Comparison of ENCODE assay signal across 23 cellular contexts in the genomic region with DNA sequence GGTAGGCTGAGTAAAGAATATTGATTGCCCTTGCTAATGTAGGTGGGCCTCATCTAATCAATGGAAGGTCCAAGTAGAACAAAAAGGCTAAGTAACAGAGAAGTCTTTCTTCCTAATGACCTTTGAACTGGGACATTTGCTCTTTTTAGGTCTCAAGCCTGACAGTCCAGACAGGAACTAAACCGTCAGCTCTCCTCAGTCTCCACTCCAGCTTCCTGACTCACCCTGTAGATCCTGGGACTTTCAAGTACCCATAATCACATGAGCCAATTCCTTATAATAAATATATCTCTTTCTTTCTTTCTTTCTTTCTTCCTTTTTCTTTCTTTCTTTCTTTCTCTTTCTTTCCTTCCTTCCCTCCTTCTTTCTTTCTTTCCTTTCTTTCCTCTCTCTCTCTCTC.
DNase-seq lines count a peak whose midpoint lies in the region; TF ChIP-seq lines count a peak whose summit lies in the region.
"Had no signal": no experiment of that assay in that cellular context is flagged by ENCODE, and none has a peak within 500 bp of the region (broad histone marks: within the 10 kb centered on the region; RNA-seq: fewer than 3 reads in every experiment).

No MANE protein-coding gene starts in this region.

- POLR2A ChIA-PET in AG04450 (lab: Yijun Ruan, JAX): no interaction called here

- H3K4me3 Mint-ChIP-seq in chondrocyte (ENCODE audit: unreplicated experiment): no peak overlapping the region
- H3K4me3 Mint-ChIP-seq in nephron progenitor cell: no peak overlapping the region
- H3K4me3 Mint-ChIP-seq in activated naive CD4-positive, alpha-beta T cell treated with anti-CD3 and anti-CD28 coated beads, Interleukin-2, amount 10 ng/mL, durations not matched to agents 7 days and 5 days: no peak overlapping the region
- H3K4me3 Mint-ChIP-seq: activated CD4-positive, alpha-beta T cell treated with anti-CD3 and anti-CD28 coated beads for 36 hours; CD4-positive, alpha-beta T cell; dendritic cell treated with granulocyte-macrophage colony-stimulating factor and Interleukin-4, amounts not matched to agents 40 ng/mL and 50 ng/mL, for 4 days; naive thymus-derived CD4-positive, alpha-beta T cell; stimulated activated naive CD8-positive, alpha-beta T cell treated with anti-CD3 and anti-CD28 coated beads, Interleukin-15, Interleukin-2, amounts not matched to agents 100 ng/mL and 50 ng/mL, for 24 hours had no signal

- H3K9me3 Mint-ChIP-seq in chondrocyte (ENCODE audit: low read depth) (peaks cover 13% of the 10 kb centered on the region), nephron progenitor cell (peaks cover 17% of the 10 kb centered on the region)
- H3K9me3 Mint-ChIP-seq in activated naive CD4-positive, alpha-beta T cell treated with anti-CD3 and anti-CD28 coated beads, Interleukin-2, amount 10 ng/mL, durations not matched to agents 7 days and 5 days: peaks cover 2% of the 10 kb centered on the region

- H3K9me3 ChIP-seq in AG04450 (ENCODE audit: control insufficient read depth, insufficient read depth, low read length): no peaks in the 10 kb centered on the region
- H3K9me3 ChIP-seq: lower lobe of right lung, tibial nerve had no signal

- no peak overlapping the region for H3K4me3 ChIP-seq in AG04450 (ENCODE audit: low read depth, low read length)
- H3K4me3 ChIP-seq: lower lobe of right lung, tibial nerve had no signal

- CTCF ChIA-PET in AG04450 (lab: Charles Lee): no interaction called here
- CTCF ChIA-PET in activated naive CD4-positive, alpha-beta T cell treated with anti-CD3 and anti-CD28 coated beads, Interleukin-2, amount 10 ng/mL, durations not matched to agents 7 days and 5 days (lab: Charles Lee): no interaction called here

- H3K27me3 Mint-ChIP-seq in chondrocyte (ENCODE audit: low read depth): no peaks in the 10 kb centered on the region
- H3K27me3 Mint-ChIP-seq in nephron progenitor cell (ENCODE audit: low read depth, poor library complexity): no peaks in the 10 kb centered on the region
- H3K27me3 Mint-ChIP-seq in activated naive CD4-positive, alpha-beta T cell treated with anti-CD3 and anti-CD28 coated beads, Interleukin-2, amount 10 ng/mL, durations not matched to agents 7 days and 5 days: no peaks in the 10 kb centered on the region
- H3K27me3 Mint-ChIP-seq: activated CD4-positive, alpha-beta T cell treated with anti-CD3 and anti-CD28 coated beads for 36 hours; CD4-positive, alpha-beta T cell; dendritic cell treated with granulocyte-macrophage colony-stimulating factor and Interleukin-4, amounts not matched to agents 40 ng/mL and 50 ng/mL, for 4 days; stimulated activated naive CD8-positive, alpha-beta T cell treated with anti-CD3 and anti-CD28 coated beads, Interleukin-15, Interleukin-2, amounts not matched to agents 100 ng/mL and 50 ng/mL, for 24 hours had no signal

- peak overlapping the region; percentile 100 for H3K27ac Mint-ChIP-seq in chondrocyte (ENCODE audit: unreplicated experiment)
- peak overlapping the region; percentile 40 for H3K27ac Mint-ChIP-seq in nephron progenitor cell
- H3K27ac Mint-ChIP-seq in activated naive CD4-positive, alpha-beta T cell treated with anti-CD3 and anti-CD28 coated beads, Interleukin-2, amount 10 ng/mL, durations not matched to agents 7 days and 5 days: no peak overlapping the region
- H3K27ac Mint-ChIP-seq: activated CD4-positive, alpha-beta T cell treated with anti-CD3 and anti-CD28 coated beads for 36 hours; activated naive CD4-positive, alpha-beta T cell treated with anti-CD3 and anti-CD28 coated beads, Interleukin-2, amount 50 U/mL, for 72 hours; CD4-positive, alpha-beta T cell; dendritic cell treated with granulocyte-macrophage colony-stimulating factor and Interleukin-4, amounts not matched to agents 40 ng/mL and 50 ng/mL, for 4 days; naive thymus-derived CD4-positive, alpha-beta T cell; stimulated activated naive CD8-positive, alpha-beta T cell treated with anti-CD3 and anti-CD28 coated beads, Interleukin-15, Interleukin-2, amounts not matched to agents 100 ng/mL and 50 ng/mL, for 24 hours had no signal

- TF ChIP-seq CTCF in AG04450 (IDR thresholded peaks at IDR 0.05; ENCODE audit: low read depth, low read length) (no peak), chondrocyte (IDR thresholded peaks at IDR 0.05) (no peak), nephron progenitor cell (IDR thresholded peaks at IDR 0.05) (no peak)

- H3K4me1 Mint-ChIP-seq in chondrocyte (ENCODE audit: low read depth): peaks cover 58% of the 10 kb centered on the region
- H3K4me1 Mint-ChIP-seq in nephron progenitor cell: peaks cover 24% of the 10 kb centered on the region
- H3K4me1 Mint-ChIP-seq in activated naive CD4-positive, alpha-beta T cell treated with anti-CD3 and anti-CD28 coated beads, Interleukin-2, amount 10 ng/mL, durations not matched to agents 7 days and 5 days: no peaks in the 10 kb centered on the region
- H3K4me1 Mint-ChIP-seq: activated CD4-positive, alpha-beta T cell treated with anti-CD3 and anti-CD28 coated beads for 36 hours; naive thymus-derived CD4-positive, alpha-beta T cell had no signal

- H3K36me3 Mint-ChIP-seq in chondrocyte (ENCODE audit: low read depth) (peaks cover 6% of the 10 kb centered on the region), nephron progenitor cell (ENCODE audit: low read depth) (no peaks in the 10 kb centered on the region)
- H3K36me3 Mint-ChIP-seq in activated naive CD4-positive, alpha-beta T cell treated with anti-CD3 and anti-CD28 coated beads, Interleukin-2, amount 10 ng/mL, durations not matched to agents 7 days and 5 days: no peaks in the 10 kb centered on the region
- H3K36me3 Mint-ChIP-seq: activated naive CD4-positive, alpha-beta T cell treated with anti-CD3 and anti-CD28 coated beads, Interleukin-2, amount 50 U/mL, for 72 hours had no signal

- H3K27me3 ChIP-seq in AG04450 (ENCODE audit: control insufficient read depth, insufficient read depth, low read length): no peaks in the 10 kb centered on the region
- H3K27me3 ChIP-seq: tibial nerve had no signal

- DNase-seq in AG04450 (ENCODE audit: low read depth, low spot score): no peak
- peak; percentile 61 for DNase-seq in M059J (ENCODE audit: low read depth)
- DNase-seq in chondrocyte (ENCODE audit: low spot score): no peak
- DNase-seq in nephron progenitor cell: no peak
- no peak for DNase-seq in RKO (ENCODE audit: low spot score)
- DNase-seq in activated CD4-positive, alpha-beta T cell treated with anti-CD3 and anti-CD28 coated beads for 4 hours: no peak
- DNase-seq in NCI-H1417 treated with DMSO at 0.1 percent for 48 hours (lab: John Stamatoyannopoulos, UW): no peak
- DNase-seq in activated naive CD4-positive, alpha-beta T cell treated with anti-CD3 and anti-CD28 coated beads, Interleukin-2, amount 10 ng/mL, durations not matched to agents 7 days and 5 days: no peak
- DNase-seq: activated CD4-positive, alpha-beta T cell treated with anti-CD3 and anti-CD28 coated beads for 36 hours; CD4-positive, alpha-beta T cell; DMS79 treated with DMSO at 0.1 percent for 48 hours; Kasumi-1; lower lobe of right lung; naive thymus-derived CD4-positive, alpha-beta T cell; NCI-H1105 treated with DMSO at 0.1 percent for 48 hours; NCI-H2107; RPMI8226; stimulated activated CD4-positive, alpha-beta T cell treated with anti-CD3 and anti-CD28 coated beads, Interleukin-2, amount 100 ng/mL, for 48 hours had no signal

- peak overlapping the region; percentile 100 for H3K27ac ChIP-seq in AG04450 (ENCODE audit: low read depth, low read length)
- H3K27ac ChIP-seq: lower lobe of right lung, parathyroid adenoma had no signal
